Comparison of ENCODE assay signal across 23 cellular contexts in genomic region chr1:22761821-22762220, GRCh38. TPM values are rescaled to one million over a fixed set of nuclear protein-coding genes. Genes with fewer than 3 reads are reported as not detected.
A peak's percentile ranks its signal among the peaks of the same experiment; 100 is the strongest.
DNase-seq lines count a peak whose midpoint lies in the region; ATAC-seq and TF ChIP-seq lines count a peak whose summit lies in the region.
"Had no signal": no experiment of that assay in that cellular context is flagged by ENCODE, and none has a peak within 500 bp of the region (broad histone marks: within the 10 kb centered on the region; RNA-seq: fewer than 3 reads in every experiment).

No MANE protein-coding gene starts in this region.

- H3K4me1 ChIP-seq in SK-N-SH (ENCODE audit: control insufficient read depth in 1 of 2, insufficient read depth in 2 of 2, low read depth in 1 of 2, low read length in 1 of 2): peaks cover 0 to 4% of the 10 kb centered on the region in 2 experiments; a peak in 1 of 4 replicates
- H3K4me1 ChIP-seq in naive thymus-derived CD4-positive, alpha-beta T cell (ENCODE audit: control insufficient read depth in 2 of 2, insufficient read depth in 2 of 2, low read length in 2 of 2): no peaks in the 10 kb centered on the region

- no peaks in the 10 kb centered on the region for H3K27me3 Mint-ChIP-seq in brain
- H3K27me3 Mint-ChIP-seq in naive thymus-derived CD4-positive, alpha-beta T cell: peaks cover 0 to 6% (median 0%) of the 10 kb centered on the region in 5 donors
- H3K27me3 Mint-ChIP-seq in T-helper 17 cell: peaks cover 9% of the 10 kb centered on the region
- H3K27me3 Mint-ChIP-seq: B cell had no signal

- H3K9me3 Mint-ChIP-seq in brain: peaks cover 0 to 3% (median 0%) of the 10 kb centered on the region in 5 experiments
- no peaks in the 10 kb centered on the region for H3K9me3 Mint-ChIP-seq in naive thymus-derived CD4-positive, alpha-beta T cell

- TF ChIP-seq EP300 in SK-N-SH (IDR thresholded peaks at IDR 0.05; ENCODE audit: borderline replicate concordance in 1 of 2, low read depth in 1 of 2, low read length in 1 of 2): no peak

- CTCF ChIA-PET in SK-N-SH (lab: Yijun Ruan, JAX): interaction anchor here (1.1 kb wide), 1 partner anchor 54 kb away, joined by 4 read pairs; no protein-coding TSS in a partner anchor
- CTCF ChIA-PET in naive thymus-derived CD4-positive, alpha-beta T cell (lab: Charles Lee): no interaction called here

- 0 out of 2 replicates have a peak, but pooled peaks cover 16% of the 10 kb centered on the region for H4K20me1 ChIP-seq in SK-N-SH (ENCODE audit: insufficient read depth)

- H3K36me3 Mint-ChIP-seq in brain: no peaks in the 10 kb centered on the region
- no peaks in the 10 kb centered on the region for H3K36me3 Mint-ChIP-seq in naive thymus-derived CD4-positive, alpha-beta T cell
- no peaks in the 10 kb centered on the region for H3K36me3 Mint-ChIP-seq in T-helper 17 cell (ENCODE audit: low read depth)
- H3K36me3 Mint-ChIP-seq: CD4-positive, CD25-positive, alpha-beta regulatory T cell had no signal

- H3K27ac ChIP-seq in SK-N-SH (ENCODE audit: low read depth in 2 of 2, low read length in 1 of 2): no peak overlapping the region
- H3K27ac ChIP-seq in naive thymus-derived CD4-positive, alpha-beta T cell (ENCODE audit: low read depth, low read length): no peak overlapping the region
- H3K27ac ChIP-seq: GM23248, SK-N-MC had no signal

- no peaks in the 10 kb centered on the region for H3K27me3 ChIP-seq in SK-N-SH (ENCODE audit: insufficient read depth)
- H3K27me3 ChIP-seq in naive thymus-derived CD4-positive, alpha-beta T cell (ENCODE audit: control insufficient read depth in 2 of 2, insufficient read depth in 2 of 2, low read length in 2 of 2): no peaks in the 10 kb centered on the region

- no peak for TF ChIP-seq RAD21 in SK-N-SH (IDR thresholded peaks at IDR 0.05; ENCODE audit: low read length)

- peak overlapping the region in 3 of 5 experiments; percentile 81 to 93 (median 84) for H3K27ac Mint-ChIP-seq in brain
- no peak overlapping the region for H3K27ac Mint-ChIP-seq in naive thymus-derived CD4-positive, alpha-beta T cell
- no peak overlapping the region for H3K27ac Mint-ChIP-seq in T-helper 17 cell
- H3K27ac Mint-ChIP-seq: B cell; CD4-positive, CD25-positive, alpha-beta regulatory T cell had no signal

- no peaks in the 10 kb centered on the region for H3K36me3 ChIP-seq in SK-N-SH (replicated peaks in 1 of 2; ENCODE audit: control insufficient read depth in 1 of 2, insufficient read depth in 2 of 2, low read length in 1 of 2)
- H3K36me3 ChIP-seq in naive thymus-derived CD4-positive, alpha-beta T cell (ENCODE audit: control insufficient read depth in 2 of 3, insufficient read depth in 3 of 3, low read length in 3 of 3): no peaks in the 10 kb centered on the region

- H3K9me3 ChIP-seq in SK-N-SH (no peaks in the 10 kb centered on the region), T-helper 17 cell (ENCODE audit: control insufficient read depth, low read length, poor library complexity, severe bottlenecking) (no peaks in the 10 kb centered on the region)
- no peaks in the 10 kb centered on the region for H3K9me3 ChIP-seq in naive thymus-derived CD4-positive, alpha-beta T cell (ENCODE audit: control insufficient read depth in 2 of 3, low read length in 3 of 3)

- DNase-seq in SK-N-SH: peak; percentile 44
- DNase-seq in medulla oblongata (ENCODE audit: extremely low spot score): peak; percentile 69
- no peak for DNase-seq in naive thymus-derived CD4-positive, alpha-beta T cell
- DNase-seq in T-helper 17 cell: no peak
- DNase-seq: 8988T; CD4-positive, CD25-positive, alpha-beta regulatory T cell; COR-L47; DMS153; GF-D8; GM23248; HCEC 1CT; MM.1S; NCI-H1092; NCI-H146; NCI-H2107; NCI-H748 treated with DMSO at 0.1 percent for 48 hours; Right ventricle myocardium superior had no signal

- H3K9ac ChIP-seq in SK-N-SH: no peak overlapping the region
- H3K9ac ChIP-seq: GM23248 had no signal

- H3F3A ChIP-seq in SK-N-SH (replicated peaks; ENCODE audit: insufficient read depth): no peaks in the 10 kb centered on the region

- POLR2A ChIA-PET in SK-N-SH (lab: Yijun Ruan, JAX): no interaction called here
- POLR2A ChIA-PET in naive thymus-derived CD4-positive, alpha-beta T cell (lab: Charles Lee): no interaction called here

- H3K4me3 Mint-ChIP-seq in brain (peak overlapping the region in 1 of 5 experiments; percentile 37), T-helper 17 cell (no peak overlapping the region)
- no peak overlapping the region for H3K4me3 Mint-ChIP-seq in naive thymus-derived CD4-positive, alpha-beta T cell
- H3K4me3 Mint-ChIP-seq: B cell; CD4-positive, CD25-positive, alpha-beta regulatory T cell had no signal

- 93% methylated on average over 12 of the region's 13 CpGs for WGBS in SK-N-SH (ENCODE audit: low lambda C conversion rate)

- H3K4me3 ChIP-seq in SK-N-SH (ENCODE audit: low read depth in 2 of 2, low read length in 1 of 2): no peak overlapping the region
- H3K4me3 ChIP-seq in naive thymus-derived CD4-positive, alpha-beta T cell (ENCODE audit: low read length): no peak overlapping the region
- H3K4me3 ChIP-seq: GM23248, SK-N-MC had no signal

- intact Hi-C loops in naive thymus-derived CD4-positive, alpha-beta T cell (cut with micrococcal nuclease): no loop called here

- H3K9me2 ChIP-seq in SK-N-SH: no peaks in the 10 kb centered on the region

- peaks cover 35% of the 10 kb centered on the region for H3K79me2 ChIP-seq in SK-N-SH (ENCODE audit: insufficient read depth)

- no peak overlapping the region for H2AFZ ChIP-seq in SK-N-SH (ENCODE audit: low read depth)
- H2AFZ ChIP-seq: GM23248 had no signal

- H3K4me1 Mint-ChIP-seq in brain: peaks cover 56% of the 10 kb centered on the region
- no peaks in the 10 kb centered on the region for H3K4me1 Mint-ChIP-seq in naive thymus-derived CD4-positive, alpha-beta T cell
- no peaks in the 10 kb centered on the region for H3K4me1 Mint-ChIP-seq in T-helper 17 cell
- H3K4me1 Mint-ChIP-seq: B cell; CD4-positive, CD25-positive, alpha-beta regulatory T cell had no signal

- no peak for ATAC-seq in SK-N-SH treated with all-trans-retinoic acid at 6 μM for 48 hours
- ATAC-seq in HG02759 (IDR thresholded peaks at IDR 0.05; ENCODE audit: unreplicated experiment): no peak
- no peak for ATAC-seq in naive thymus-derived CD4-positive, alpha-beta T cell
- no peak for ATAC-seq in GM19351 (IDR thresholded peaks at IDR 0.05; ENCODE audit: unreplicated experiment)
- no peak for ATAC-seq in T-helper 17 cell

- H3K4me2 ChIP-seq in SK-N-SH: no peak overlapping the region

- no peak for TF ChIP-seq CTCF in SK-N-SH (IDR thresholded peaks at IDR 0.05)
- TF ChIP-seq CTCF in brain (conservative IDR thresholded peaks at IDR 0.05): no peak

TF ChIP-seq in SK-N-SH, 30 proteins besides CTCF, POLR2A, EP300 and RAD21 (continues in another document):
- no peak for TF ChIP-seq YY1 (IDR thresholded peaks at IDR 0.05; ENCODE audit: low read depth)
- TF ChIP-seq, protein P1, sequence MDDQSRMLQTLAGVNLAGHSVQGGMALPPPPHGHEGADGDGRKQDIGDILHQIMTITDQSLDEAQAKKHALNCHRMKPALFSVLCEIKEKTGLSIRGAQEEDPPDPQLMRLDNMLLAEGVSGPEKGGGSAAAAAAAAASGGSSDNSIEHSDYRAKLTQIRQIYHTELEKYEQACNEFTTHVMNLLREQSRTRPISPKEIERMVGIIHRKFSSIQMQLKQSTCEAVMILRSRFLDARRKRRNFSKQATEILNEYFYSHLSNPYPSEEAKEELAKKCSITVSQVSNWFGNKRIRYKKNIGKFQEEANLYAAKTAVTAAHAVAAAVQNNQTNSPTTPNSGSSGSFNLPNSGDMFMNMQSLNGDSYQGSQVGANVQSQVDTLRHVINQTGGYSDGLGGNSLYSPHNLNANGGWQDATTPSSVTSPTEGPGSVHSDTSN (IDR thresholded peaks at IDR 0.05): no peak
- TF ChIP-seq FOXJ3 (CRISPR knock-in tag; IDR thresholded peaks at IDR 0.05): no peak
- TF ChIP-seq JUND (IDR thresholded peaks at IDR 0.05): no peak
- no peak for TF ChIP-seq ELF1 (IDR thresholded peaks at IDR 0.05)
- TF ChIP-seq RFX5 (IDR thresholded peaks at IDR 0.05; ENCODE audit: low read length): no peak
- no peak for TF ChIP-seq FOSL2 (IDR thresholded peaks at IDR 0.05; ENCODE audit: borderline replicate concordance, low read depth)
- TF ChIP-seq FOXM1 (IDR thresholded peaks at IDR 0.05; ENCODE audit: low read depth): no peak

TF ChIP-seq in SK-N-SH treated with all-trans-retinoic acid at 6 μM for 48 hours, 23 proteins besides CTCF, POLR2A, EP300 and RAD21:
- TF ChIP-seq ZNF565 (CRISPR knock-in tag; conservative IDR thresholded peaks at IDR 0.05; ENCODE audit: low read depth) (no peak), ZFP3 (CRISPR knock-in tag; IDR thresholded peaks at IDR 0.05) (no peak), ZFP30 (CRISPR knock-in tag; IDR thresholded peaks at IDR 0.05) (no peak), PPARA (CRISPR knock-in tag; IDR thresholded peaks at IDR 0.05; ENCODE audit: borderline replicate concordance) (no peak), TOX (CRISPR knock-in tag; IDR thresholded peaks at IDR 0.05; ENCODE audit: borderline replicate concordance) (no peak), ZNF70 (CRISPR knock-in tag; IDR thresholded peaks at IDR 0.05) (no peak), RARB (CRISPR knock-in tag; IDR thresholded peaks at IDR 0.05) (no peak), CSRNP3 (CRISPR knock-in tag; IDR thresholded peaks at IDR 0.05) (no peak)

RNA-seq across cellular contexts. Expression of gene EPHB2, which starts 51.2 kb away (rescaled TPM):
- polyA plus RNA-seq in SK-N-SH (2012; rRNA removed) (18.6 and 25.2 TPM in 2 replicates), brain (ENCODE audit: insufficient read depth, low read depth, low replicate concordance) (29.6 TPM)
- polyA plus RNA-seq in SK-N-SH (2012; cell fraction: cytosol; rRNA removed): 9.1 and 15.3 TPM in 2 replicates
- polyA plus RNA-seq in SK-N-SH (2012; cell fraction: nucleus; rRNA removed): 11.5 and 14.4 TPM in 2 replicates
- total RNA-seq in naive thymus-derived CD4-positive, alpha-beta T cell: 1 to 10 TPM in 1 of 5 experiments, under 1 TPM in 3, not detected in 1; 0.27 to 2.2 (median 0.49) TPM
- not detected for polyA plus RNA-seq in naive thymus-derived CD4-positive, alpha-beta T cell
- under 1 TPM in 1 of 2 donors, not detected in 1; 0.15 TPM for total RNA-seq in T-helper 17 cell
- total RNA-seq: CD4-positive, CD25-positive, alpha-beta regulatory T cell had no signal
- polyA plus RNA-seq: CD4-positive, CD25-positive, alpha-beta regulatory T cell had no signal

Comparison
In these comparisons a context has a peak if more than half of its experiments do, and no peak if none do; other contexts are left out.
1. DNase-seq: peak in SK-N-SH (single experiment) and medulla oblongata (single experiment); none in naive thymus-derived CD4-positive, alpha-beta T cell (0 of 9) and T-helper 17 cell (0 of 3).
2. H3K27ac Mint-ChIP-seq: peak in brain (3 of 5); none in naive thymus-derived CD4-positive, alpha-beta T cell (0 of 9) and T-helper 17 cell (single experiment).
3. RNA of gene EPHB2, which starts 51.2 kb away (polyA plus RNA-seq): 29.6 TPM in brain (single experiment) and 9.1 to 25.2 TPM in SK-N-SH; not detected in naive thymus-derived CD4-positive, alpha-beta T cell; every median in the first group is over 10 times any median in the second.